Comparison of ENCODE assay signal across 1 cellular context in genomic region chr7:140654661-140655060, GRCh38.
TF ChIP-seq lines count a peak whose summit lies in the region.

No MANE protein-coding gene starts in this region.

TF ChIP-seq in IMR-90, 13 proteins besides CTCF, POLR2A, EP300 and RAD21 (continued from another document):
- no peak for TF ChIP-seq MXI1 (IDR thresholded peaks at IDR 0.05; ENCODE audit: borderline replicate concordance, low read depth, low read length)
- no peak for TF ChIP-seq RFX5 (IDR thresholded peaks at IDR 0.05; ENCODE audit: low read depth, low read length)
- TF ChIP-seq CEBPB (IDR thresholded peaks at IDR 0.05; ENCODE audit: low read depth, low read length) = no peak
- no peak for TF ChIP-seq BHLHE40 (IDR thresholded peaks at IDR 0.05; ENCODE audit: low read depth, low read length)
- no peak for TF ChIP-seq MAZ (IDR thresholded peaks at IDR 0.05; ENCODE audit: borderline replicate concordance, low read depth, low read length)
- no peak for TF ChIP-seq USF2 (IDR thresholded peaks at IDR 0.05; ENCODE audit: low read depth, low read length)
- no peak for TF ChIP-seq SMC3 (IDR thresholded peaks at IDR 0.05; ENCODE audit: low read depth, low read length)
- TF ChIP-seq CHD1 (IDR thresholded peaks at IDR 0.05; ENCODE audit: low read depth, low read length) = no peak
- no peak for TF ChIP-seq NFE2L2 (IDR thresholded peaks at IDR 0.05; ENCODE audit: low read depth, low read length)
TF ChIP-seq in IMR-90: peak in this region for 0.
